ENCODE assay signal across 8 cellular contexts in the genomic region with DNA sequence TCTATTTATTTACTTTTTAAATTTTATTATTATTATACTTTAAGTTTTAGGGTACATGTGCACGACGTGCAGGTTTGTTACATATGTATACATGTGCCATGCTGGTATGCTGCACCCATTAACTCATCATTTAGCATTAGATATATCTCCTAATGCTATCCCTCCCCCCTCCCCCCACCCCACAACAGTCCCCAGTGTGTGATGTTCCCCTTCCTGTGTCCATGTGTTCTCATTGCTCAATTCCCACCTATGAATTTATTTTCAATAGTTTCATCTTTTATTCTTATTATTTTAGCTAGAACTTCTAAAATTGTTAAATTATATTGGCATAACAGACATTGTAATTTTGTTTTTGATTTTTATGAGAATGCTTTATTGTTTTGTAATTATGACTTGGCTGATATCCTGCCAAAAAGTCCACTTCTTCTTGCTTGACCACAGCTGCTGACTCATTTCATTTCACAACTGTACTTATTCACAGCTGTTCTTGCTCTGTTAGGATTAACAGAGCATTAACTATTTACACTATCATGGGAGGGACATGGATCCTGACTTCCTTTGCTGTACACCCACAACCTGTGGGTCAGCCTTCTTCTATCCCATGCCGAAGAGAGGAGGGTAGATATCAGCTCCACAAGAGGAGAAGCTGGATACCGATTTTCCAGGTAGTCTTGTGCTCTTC. TPM values are rescaled to one million over a fixed set of nuclear protein-coding genes. Genes with fewer than 3 reads are reported as not detected.
DNase-seq lines count a peak whose midpoint lies in the region; ATAC-seq, FAIRE-seq and TF ChIP-seq lines count a peak whose summit lies in the region.
"Not testable (repeated sequence)": the region's sequence is repeated elsewhere in the genome, so short reads cannot be mapped to it uniquely, and the experiment has no call there.

No MANE protein-coding gene starts in this region.

- peak overlapping the region; percentile 99 for H2BK20ac ChIP-seq in IMR-90 (ENCODE audit: low read depth, low read length)

- H3K27ac ChIP-seq in IMR-90 (ENCODE audit: insufficient read depth, low read length), result peak overlapping the region; percentile 100
- H3K27ac ChIP-seq in SK-N-SH (ENCODE audit: low read depth in 2 of 2, low read length in 1 of 2), result peak overlapping the region; percentile 60 to 72
- H3K27ac ChIP-seq in GM12878 (ENCODE audit: control insufficient read depth, insufficient read depth), result peak overlapping the region; percentile 83
- peak overlapping the region; percentile 55 for H3K27ac ChIP-seq in left ventricle myocardium inferior (replicated peaks)

- dilution Hi-C loops in IMR-90 (cut with HindIII; ENCODE audit: low sequenced_read_pairs, unreplicated experiment), result not testable (repeated sequence)

- intact Hi-C loops in IMR-90 (cut with micrococcal nuclease) (loop anchor here (1.0 to 10.0 kb wide), 3 partner anchors 147 to 498 kb away; no protein-coding TSS in a partner anchor), GM12878 (cut with micrococcal nuclease; ENCODE audit: unreplicated experiment) (loop anchor here (1.0 to 10.0 kb wide), 3 partner anchors 61 to 958 kb away; no protein-coding TSS in a partner anchor)
- intact Hi-C loops in left ventricle myocardium inferior (cut with micrococcal nuclease), result not testable (repeated sequence)

- not testable (repeated sequence) for H3K4me1 Mint-ChIP-seq in progenitor cell of endocrine pancreas (ENCODE audit: low read depth)

- H3K36me3 ChIP-seq in IMR-90 (ENCODE audit: control insufficient read depth, insufficient read depth, low read length); SK-N-SH (replicated peaks in 1 of 2; ENCODE audit: control insufficient read depth in 1 of 2, insufficient read depth in 2 of 2, low read length in 1 of 2); GM12878 (ENCODE audit: control insufficient read depth in 2 of 2, insufficient read depth in 2 of 2, low read length in 1 of 2); left ventricle myocardium inferior: not testable (repeated sequence)

- not testable (repeated sequence) for H3K79me2 ChIP-seq in SK-N-SH (ENCODE audit: insufficient read depth); GM12878 (ENCODE audit: control insufficient read depth, insufficient read depth, low read length)

- H2AFZ ChIP-seq in IMR-90 (replicated peaks; ENCODE audit: low read length, poor library complexity), result not testable (repeated sequence)
- H2AFZ ChIP-seq in SK-N-SH (ENCODE audit: low read depth), result peak overlapping the region; percentile 26; the same call in 1 of the 2 replicates
- peak overlapping the region; percentile 66 for H2AFZ ChIP-seq in GM12878 (ENCODE audit: control insufficient read depth, low read depth, low read length)

- TF ChIP-seq CTCF in IMR-90 (conservative IDR thresholded peaks at IDR 0.05; ENCODE audit: low read depth, low read length); SK-N-SH (IDR thresholded peaks at IDR 0.05); GM12878 (IDR thresholded peaks at IDR 0.05 in 2 of 3, conservative IDR thresholded peaks at IDR 0.05 in 1 of 3; ENCODE audit: control insufficient read depth in 2 of 3, extremely low read depth in 1 of 3, insufficient read depth in 1 of 3, low read depth in 3 of 3, low read length in 3 of 3); left ventricle myocardium inferior (IDR thresholded peaks at IDR 0.05; ENCODE audit: borderline replicate concordance); progenitor cell of endocrine pancreas (IDR thresholded peaks at IDR 0.05; ENCODE audit: unreplicated experiment): not testable (repeated sequence)

- H3F3A ChIP-seq in SK-N-SH (replicated peaks; ENCODE audit: insufficient read depth), result peaks cover 35% of the 10 kb centered on the region

- TF ChIP-seq POLR2A in IMR-90 (IDR thresholded peaks at IDR 0.05; ENCODE audit: low read depth, low read length); GM12878 (IDR thresholded peaks at IDR 0.05; ENCODE audit: low read depth, low read length): not testable (repeated sequence)

- peak overlapping the region; percentile 94; the same call in 1 of the 2 replicates for H3K23ac ChIP-seq in IMR-90 (ENCODE audit: low read depth, low read length)

- FAIRE-seq in GM12878 (lab: Jason Lieb, UNC), result not testable (repeated sequence)

- POLR2A ChIA-PET in IMR-90 (lab: Charles Lee; ENCODE audit: unreplicated experiment), result interaction anchor here (0.6 to 1.8 kb wide), 6 partner anchors 11 to 194 kb away, joined by 3 to 16 read pairs (median 3); no protein-coding TSS in a partner anchor
- POLR2A ChIA-PET in SK-N-SH (lab: Yijun Ruan, JAX); GM12878 (lab: Charles Lee): not testable (repeated sequence)

- TF ChIP-seq RAD21 in IMR-90 (IDR thresholded peaks at IDR 0.05; ENCODE audit: low read length), result 0 out of 2 replicates have a peak, but pooled peaks have one; percentile 13
- TF ChIP-seq RAD21 in SK-N-SH (IDR thresholded peaks at IDR 0.05; ENCODE audit: low read length); GM12878 (IDR thresholded peaks at IDR 0.05; ENCODE audit: insufficient read depth, low read depth, low read length): not testable (repeated sequence)

- in situ Hi-C loops in IMR-90 (cut with MboI; ENCODE audit: low sequenced_read_pairs), result loop anchor here (25.0 kb wide), 2 partner anchors 1306 to 1431 kb away; a partner anchor contains a TSS
- in situ Hi-C loops in GM12878 (cut with MboI), result loop anchor here (5.0 kb wide), 2 partner anchors 196 to 346 kb away; no protein-coding TSS in a partner anchor

- H3K4me3 Mint-ChIP-seq in progenitor cell of endocrine pancreas (ENCODE audit: low read depth), result not testable (repeated sequence)

- ATAC-seq in GM18870 (IDR thresholded peaks at IDR 0.05; ENCODE audit: unreplicated experiment) (peak; percentile 85), HG02759 (IDR thresholded peaks at IDR 0.05; ENCODE audit: unreplicated experiment) (peak; percentile 89), IMR-90 (ENCODE audit: low read depth) (peak; percentile 86), GM12878 (peak; percentile 88)

- H4K20me1 ChIP-seq in IMR-90 (ENCODE audit: insufficient read depth, low read length); SK-N-SH (ENCODE audit: insufficient read depth); GM12878 (ENCODE audit: control insufficient read depth, insufficient read depth): not testable (repeated sequence)

- H3K18ac ChIP-seq in IMR-90 (ENCODE audit: low read depth, low read length), result peak overlapping the region; percentile 99

- peak overlapping the region; percentile 86 to 97 for H4K8ac ChIP-seq in IMR-90 (ENCODE audit: low read depth in 2 of 2, low read length in 2 of 2)

- CTCF ChIA-PET in IMR-90 (lab: Yijun Ruan, JAX) (interaction anchor here (0.6 to 0.9 kb wide), 3 partner anchors 126 to 217 kb away, joined by 3 to 5 read pairs (median 3); no protein-coding TSS in a partner anchor), SK-N-SH (lab: Yijun Ruan, JAX) (interaction anchor here (0.7 to 3.0 kb wide), 8 partner anchors 21 to 346 kb away, joined by 3 to 36 read pairs (median 6); a partner anchor contains a TSS), GM12878 (lab: Yijun Ruan, JAX) (interaction anchor here (0.7 to 9.0 kb wide), 15 partner anchors 13 to 492 kb away, joined by 3 to 278 read pairs (median 4); a partner anchor contains a TSS)

- H3K9me1 ChIP-seq in IMR-90 (ENCODE audit: insufficient read depth, low read length), result not testable (repeated sequence)

- peak overlapping the region; percentile 92 for H3K14ac ChIP-seq in IMR-90 (replicated peaks; ENCODE audit: low read depth, low read length)

- H4K5ac ChIP-seq in IMR-90 (ENCODE audit: low read depth, low read length), result peak overlapping the region; percentile 98

- not testable (repeated sequence) for H3K9me3 ChIP-seq in IMR-90 (ENCODE audit: control insufficient read depth, insufficient read depth, low read length); SK-N-SH; GM12878 (replicated peaks; ENCODE audit: control insufficient read depth, insufficient read depth, low read length); left ventricle myocardium inferior (replicated peaks)

- peak overlapping the region; percentile 99 for H3K56ac ChIP-seq in IMR-90 (ENCODE audit: extremely low read depth, insufficient read depth, low read length)

- BruUV-seq in IMR-90 (replicated peaks; lab: Mats Ljungman, UMichigan); GM12878 (replicated peaks; lab: Mats Ljungman, UMichigan): not testable (repeated sequence)

- H3K4me3 ChIP-seq in IMR-90 (ENCODE audit: insufficient read depth, low read depth, low read length), result peak overlapping the region; percentile 50
- H3K4me3 ChIP-seq in SK-N-SH (ENCODE audit: low read depth in 2 of 2, low read length in 1 of 2), result peak overlapping the region in 1 of 2 experiments; percentile 21; a peak in 1 of 4 replicates
- peak overlapping the region; percentile 48 for H3K4me3 ChIP-seq in GM12878
- H3K4me3 ChIP-seq in left ventricle myocardium inferior, result peak overlapping the region; percentile 8

- H3K9ac ChIP-seq in IMR-90 (ENCODE audit: low read depth, low read length), result peak overlapping the region; percentile 96
- H3K9ac ChIP-seq in SK-N-SH, result peak overlapping the region; percentile 13
- peak overlapping the region; percentile 63 for H3K9ac ChIP-seq in GM12878 (ENCODE audit: control insufficient read depth, insufficient read depth, low read length)

- H2AK5ac ChIP-seq in IMR-90 (ENCODE audit: low read depth, low read length), result peak overlapping the region; percentile 99

- SMC1A ChIA-PET in GM12878 (lab: Charles Lee; ENCODE audit: uncharacterized antibody, unreplicated experiment), result interaction anchor here (0.7 to 8.5 kb wide), 15 partner anchors 26 to 492 kb away, joined by 3 to 195 read pairs (median 5); a partner anchor contains a TSS

- peak overlapping the region; percentile 67 for H3K27ac Mint-ChIP-seq in progenitor cell of endocrine pancreas

- DNase-seq in AML-193 (lab: John Stamatoyannopoulos, UW) (peak; percentile 85 to 86), IMR-90 (peak; percentile 98), GM12878 (ENCODE audit: low read depth, low spot score) (peak; percentile 58)
- not testable (repeated sequence) for DNase-seq in SK-N-SH; left ventricle myocardium inferior; progenitor cell of endocrine pancreas (ENCODE audit: low spot score, unreplicated experiment)

- not testable (repeated sequence) for H3K79me1 ChIP-seq in IMR-90 (ENCODE audit: low read depth in 1 of 2, low read length in 2 of 2)

- H3K36me3 Mint-ChIP-seq in progenitor cell of endocrine pancreas (ENCODE audit: insufficient read depth), result not testable (repeated sequence)

- not testable (repeated sequence) for H2AK9ac ChIP-seq in IMR-90 (replicated peaks; ENCODE audit: low read depth, low read length, poor library complexity)

- H3K27me3 Mint-ChIP-seq in progenitor cell of endocrine pancreas, result not testable (repeated sequence)

- TF ChIP-seq EP300 in SK-N-SH (IDR thresholded peaks at IDR 0.05; ENCODE audit: borderline replicate concordance in 1 of 2, low read depth in 1 of 2, low read length in 1 of 2) (peak in 1 of 2 experiments; percentile 74; a peak in 1 of 4 replicates), GM12878 (IDR thresholded peaks at IDR 0.05; ENCODE audit: borderline replicate concordance in 1 of 2, control insufficient read depth in 1 of 2, low read depth in 2 of 2, low read length in 2 of 2) (peak; percentile 62 to 88; a peak in 3 of 4 replicates)

- peak overlapping the region; percentile 98 for H4K91ac ChIP-seq in IMR-90 (ENCODE audit: insufficient read depth, low read depth, low read length)

- H3K4me2 ChIP-seq in IMR-90 (ENCODE audit: low read depth, low read length), result peak overlapping the region; percentile 89
- H3K4me2 ChIP-seq in SK-N-SH, result peak overlapping the region; percentile 64
- H3K4me2 ChIP-seq in GM12878 (ENCODE audit: control insufficient read depth, insufficient read depth), result peak overlapping the region; percentile 90

- H2BK15ac ChIP-seq in IMR-90 (ENCODE audit: low read depth, low read length), result peak overlapping the region; percentile 90

- H3K4me1 ChIP-seq in IMR-90 (ENCODE audit: control insufficient read depth, insufficient read depth, low read length); left ventricle myocardium inferior: not testable (repeated sequence)
- peaks cover 3 to 31% of the 10 kb centered on the region in 2 experiments; a peak in 3 of 4 replicates for H3K4me1 ChIP-seq in SK-N-SH (ENCODE audit: control insufficient read depth in 1 of 2, insufficient read depth in 2 of 2, low read depth in 1 of 2, low read length in 1 of 2)
- H3K4me1 ChIP-seq in GM12878 (ENCODE audit: control insufficient read depth, insufficient read depth, low read length), result peaks cover 12% of the 10 kb centered on the region; the same call in 1 of the 2 replicates

- not testable (repeated sequence) for H3K27me3 ChIP-seq in IMR-90 (ENCODE audit: control insufficient read depth, insufficient read depth, low read length); SK-N-SH (ENCODE audit: insufficient read depth); GM12878 (replicated peaks in 1 of 2; ENCODE audit: control insufficient read depth in 2 of 2, insufficient read depth in 2 of 2, low read length in 1 of 2); left ventricle myocardium inferior (ENCODE audit: low read depth)

- peak overlapping the region; percentile 100 for H2BK5ac ChIP-seq in IMR-90 (ENCODE audit: low read depth, low read length, poor library complexity, severe bottlenecking)

- H3K4ac ChIP-seq in IMR-90 (ENCODE audit: low read depth, low read length), result peak overlapping the region; percentile 99

- peak overlapping the region; percentile 99 for H2BK120ac ChIP-seq in IMR-90 (ENCODE audit: low read depth, low read length)

- H3K9me2 ChIP-seq in SK-N-SH, result not testable (repeated sequence)

- RAD21 ChIA-PET in GM12878 (lab: Charles Lee; ENCODE audit: unreplicated experiment), result interaction anchor here (0.8 to 3.9 kb wide), 14 partner anchors 12 to 492 kb away, joined by 3 to 116 read pairs (median 4); a partner anchor contains a TSS

- not testable (repeated sequence) for H3K9me3 Mint-ChIP-seq in progenitor cell of endocrine pancreas (ENCODE audit: low read depth)

- no CpG with 5 or more reads among the region's 4 CpGs for WGBS in IMR-90 (ENCODE audit: extremely low coverage in 2 of 2, insufficient read length in 1 of 2), 2 experiments
- 77% methylated on average over 4 of the region's 4 CpGs for WGBS in SK-N-SH (ENCODE audit: low lambda C conversion rate)
- WGBS in GM12878 (ENCODE audit: insufficient coverage, insufficient replicate concordance, low lambda C conversion rate, missing lambda C conversion rate), result 51% methylated on average over 4 of the region's 4 CpGs

RNA-seq across cellular contexts. Expression of a gene that starts 25.5 kb away (rescaled TPM):
- total RNA-seq in IMR-90 (2012; rRNA removed) (0.90 and 2.2 TPM in 2 replicates), GM12878 (2014; rRNA removed) (not detected in 2 replicates), GM12878 (2014; rRNA removed; fragmentation: Illumina TruSeq; extraction: Trizol) (not detected in 2 replicates), GM12878 (2021) (0.10 TPM in 1 of 2 replicates, not detected in the other), left ventricle myocardium inferior (not detected), progenitor cell of endocrine pancreas (12.8 and 13.2 TPM in 2 replicates)
- polyA plus RNA-seq in IMR-90 (2012; rRNA removed) (0.63 and 0.75 TPM in 2 replicates), SK-N-SH (2012; rRNA removed) (1.4 and 1.5 TPM in 2 replicates), GM12878 (2011; rRNA removed) (0.01 TPM in 1 of 2 replicates, not detected in the other), GM12878 (2014; fragmentation: Illumina TruSeq; extraction: Trizol) (not detected in 2 replicates), GM12878 (2014; fragmentation: Nextera tagmentation; extraction: Ambion mirVana) (not detected), GM12878 (2014; rRNA removed) (not detected in 2 replicates), GM12878 (2016; fragmentation: Nextera tagmentation; extraction: Ambion mirVana) (not detected)
- polyA plus RNA-seq in IMR-90 (2012; cell fraction: cytosol; rRNA removed), result 0.05 and 0.08 TPM in 2 replicates
- 0.04 and 0.72 TPM in 2 replicates for polyA plus RNA-seq in IMR-90 (2012; cell fraction: nucleus; rRNA removed; ENCODE audit: low replicate concordance)
- 2.0 and 2.6 TPM in 2 replicates for polyA plus RNA-seq in SK-N-SH (2012; cell fraction: cytosol; rRNA removed)
- 1.1 and 2.8 TPM in 2 replicates for polyA plus RNA-seq in SK-N-SH (2012; cell fraction: nucleus; rRNA removed)
- not detected in 2 replicates for total RNA-seq in GM12878 (2013; cell fraction: nucleolus; rRNA removed)
- not detected for polyA plus RNA-seq in GM12878 (2011; ENCODE audit: low read depth)
- polyA plus RNA-seq in GM12878 (2011; cell fraction: cytosol; rRNA removed), result not detected in 2 replicates
- 0.01 and 0.03 TPM in 2 replicates for polyA plus RNA-seq in GM12878 (2011; cell fraction: nucleus; rRNA removed)
- polyA plus RNA-seq in GM12878 (2012), result 0.08 TPM in 1 of 2 replicates, not detected in the other
- not detected in 2 replicates for polyA minus RNA-seq in GM12878 (2011; rRNA and poly(A)+ RNA removed)
- not detected in 2 replicates for polyA minus RNA-seq in GM12878 (2011; cell fraction: cytosol; rRNA and poly(A)+ RNA removed)
- not detected in 2 replicates for polyA minus RNA-seq in GM12878 (2011; cell fraction: nucleus; rRNA and poly(A)+ RNA removed)

Comparison
In these comparisons a context has a peak if more than half of its experiments do, and no peak if none do; other contexts are left out.
1. H3K9ac ChIP-seq: peak in every context shown above with its lines; median percentile 96 in IMR-90; 63 in GM12878; 13 in SK-N-SH.